Comparison of ENCODE assay signal across 11 cellular contexts in the genomic region with DNA sequence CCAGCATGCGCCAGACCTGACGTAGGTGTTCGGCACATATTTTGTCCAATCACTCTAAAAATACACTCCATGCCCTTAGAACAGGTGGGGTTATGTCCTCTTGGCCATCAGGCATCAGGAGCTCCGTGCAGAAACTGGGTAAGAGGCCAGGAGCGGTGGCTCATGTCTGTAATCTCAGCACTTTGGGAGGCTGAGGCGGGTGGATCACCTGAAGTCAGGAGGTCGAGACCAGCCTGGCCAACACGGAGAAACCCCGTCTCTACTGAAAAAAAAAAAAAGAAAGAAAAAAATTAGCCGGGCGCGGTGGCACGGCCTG. TPM values are rescaled to one million over a fixed set of nuclear protein-coding genes. Genes with fewer than 3 reads are reported as not detected.
DNase-seq lines count a peak whose midpoint lies in the region; ATAC-seq, FAIRE-seq and TF ChIP-seq lines count a peak whose summit lies in the region.
"Not testable (repeated sequence)": the region's sequence is repeated elsewhere in the genome, so short reads cannot be mapped to it uniquely, and the experiment has no call there.
"Had no signal": no experiment of that assay in that cellular context is flagged by ENCODE, and none has a peak within 500 bp of the region (broad histone marks: within the 10 kb centered on the region; RNA-seq: fewer than 3 reads in every experiment).

No MANE protein-coding gene starts in this region.

- POLR2A ChIA-PET in Panc1 (lab: Charles Lee): interaction anchor here (0.6 to 0.7 kb wide), 3 partner anchors 16 to 42 kb away, joined by 3 to 4 read pairs (median 3); no protein-coding TSS in a partner anchor
- POLR2A ChIA-PET in naive thymus-derived CD4-positive, alpha-beta T cell (lab: Charles Lee): interaction anchor here (0.5 to 3.5 kb wide), 13 partner anchors 8 to 1169 kb away, joined by 3 to 19 read pairs (median 4); partner anchors contain the start of genes ARFGAP3, CYB5R3, PHF5A and SMDT1

- not testable (repeated sequence) for H3K4me1 ChIP-seq in H9 (ENCODE audit: insufficient read depth, low read length)
- H3K4me1 ChIP-seq in Panc1 (ENCODE audit: control insufficient read depth, insufficient read depth, low read length) (peaks cover 26% of the 10 kb centered on the region), small intestine (ENCODE audit: control insufficient read depth in 2 of 2, insufficient read depth in 1 of 2, low read depth in 1 of 2, low read length in 1 of 2) (peaks cover 2 to 13% of the 10 kb centered on the region in 2 donors)
- peaks cover 28 to 33% of the 10 kb centered on the region in 2 donors for H3K4me1 ChIP-seq in naive thymus-derived CD4-positive, alpha-beta T cell (ENCODE audit: control insufficient read depth in 2 of 2, insufficient read depth in 2 of 2, low read length in 2 of 2)

- peaks cover 11% of the 10 kb centered on the region for H3K79me1 ChIP-seq in H9 (ENCODE audit: insufficient read depth, low read depth, low read length, poor library complexity, severe bottlenecking)

- not testable (repeated sequence) for H4K8ac ChIP-seq in H9 (replicated peaks; ENCODE audit: insufficient read length, low read depth, low read length)

- not testable (repeated sequence) for BruUV-seq in Panc1 (replicated peaks; lab: Mats Ljungman, UMichigan)

- peaks cover 38% of the 10 kb centered on the region in 2 experiments for H3K4me1 Mint-ChIP-seq in H9
- peaks cover 20% of the 10 kb centered on the region for H3K4me1 Mint-ChIP-seq in activated T-helper 17 cell treated with anti-CD3 and anti-CD28 coated beads, Interleukin-2, amount 50 U/mL, for 72 hours
- peaks cover 54% of the 10 kb centered on the region for H3K4me1 Mint-ChIP-seq in dendritic cell treated with granulocyte-macrophage colony-stimulating factor and Interleukin-4, amounts not matched to agents 40 ng/mL and 50 ng/mL, for 4 days (ENCODE audit: low read depth)
- H3K4me1 Mint-ChIP-seq in naive thymus-derived CD4-positive, alpha-beta T cell: peaks cover 33 to 53% (median 43%) of the 10 kb centered on the region in 7 donors

- not testable (repeated sequence) for H2BK20ac ChIP-seq in H9 (ENCODE audit: low read depth, low read length, poor library complexity, severe bottlenecking)

- H3K27ac ChIP-seq in 22Rv1: peak overlapping the region; percentile 98
- not testable (repeated sequence) for H3K27ac ChIP-seq in H9 (ENCODE audit: insufficient read length, low read depth, low read length)
- peak overlapping the region; percentile 82 for H3K27ac ChIP-seq in Panc1 (ENCODE audit: low read length)
- H3K27ac ChIP-seq in naive thymus-derived CD4-positive, alpha-beta T cell (ENCODE audit: low read depth, low read length): peak overlapping the region; percentile 91
- H3K27ac ChIP-seq in small intestine (ENCODE audit: low read depth in 1 of 2, low read length in 1 of 2): peak overlapping the region; percentile 90 to 93

- H4K91ac ChIP-seq in H9 (ENCODE audit: insufficient read length, low read depth, low read length): not testable (repeated sequence)

- H2BK5ac ChIP-seq in H9 (ENCODE audit: insufficient read length, low read length): not testable (repeated sequence)

- not testable (repeated sequence) for H2AFZ ChIP-seq in H9 (ENCODE audit: low read length)

- WGBS in H9 (ENCODE audit: extremely low coverage, insufficient read length, low lambda C conversion rate): no CpG with 5 or more reads among the region's 13 CpGs
- WGBS in small intestine, 3 donors: 4 to 9% (median 4%) methylated on average over 13 of the region's 13 CpGs

- not testable (repeated sequence) for FAIRE-seq in small intestine (lab: Jason Lieb, UNC)

- H2BK12ac ChIP-seq in H9 (ENCODE audit: insufficient read length, low read depth, low read length): not testable (repeated sequence)

- peaks cover 9 to 33% (median 24%) of the 10 kb centered on the region in 3 experiments; a peak in 6 of 7 replicates for H3K36me3 Mint-ChIP-seq in H9 (ENCODE audit: insufficient read depth in 1 of 3, low read depth in 3 of 3)
- peaks cover 45% of the 10 kb centered on the region for H3K36me3 Mint-ChIP-seq in activated T-helper 17 cell treated with anti-CD3 and anti-CD28 coated beads, Interleukin-2, amount 50 U/mL, for 72 hours (ENCODE audit: low read depth)
- H3K36me3 Mint-ChIP-seq in dendritic cell treated with granulocyte-macrophage colony-stimulating factor and Interleukin-4, amounts not matched to agents 40 ng/mL and 50 ng/mL, for 4 days (ENCODE audit: low read depth): peaks cover 62% of the 10 kb centered on the region
- peaks cover 0 to 16% (median 0%) of the 10 kb centered on the region in 5 donors for H3K36me3 Mint-ChIP-seq in naive thymus-derived CD4-positive, alpha-beta T cell

- DNase-seq in H9; Panc1 (ENCODE audit: low read depth, low spot score); left ventricle myocardium superior: not testable (repeated sequence)
- DNase-seq in naive thymus-derived CD4-positive, alpha-beta T cell: peak in 1 of 9 donors; percentile 30
- DNase-seq in small intestine: peak; percentile 42

- H3K9ac ChIP-seq in H9 (ENCODE audit: extremely low read depth, insufficient read length, low read length): not testable (repeated sequence)

- peak overlapping the region; percentile 42 for H3K4me2 ChIP-seq in H9 (ENCODE audit: insufficient read depth, insufficient read length, low read length)

- intact Hi-C loops in Panc1 (cut with micrococcal nuclease; ENCODE audit: unreplicated experiment); left ventricle myocardium superior (cut with micrococcal nuclease): not testable (repeated sequence)
- intact Hi-C loops in dendritic cell treated with granulocyte-macrophage colony-stimulating factor and Interleukin-4, amounts not matched to agents 40 ng/mL and 50 ng/mL, for 4 days (cut with micrococcal nuclease): loop anchor here (2.0 kb wide), 1 partner anchor 33 kb away; the partner anchor contains the start of gene CYB5R3
- intact Hi-C loops in naive thymus-derived CD4-positive, alpha-beta T cell (cut with micrococcal nuclease): loop anchor here (1.0 to 10.0 kb wide), 9 partner anchors 33 to 931 kb away; partner anchors contain the start of genes NDUFA6 (in 2 of the 2), ARFGAP3 (in 1 of the 2), CYB5R3 (in 1 of the 2) and SERHL2 (in 1 of the 2)

- H2AK5ac ChIP-seq in H9 (ENCODE audit: insufficient read length, low read length): not testable (repeated sequence)

- H3K27me3 Mint-ChIP-seq in H9 (ENCODE audit: low read depth); activated T-helper 17 cell treated with anti-CD3 and anti-CD28 coated beads, Interleukin-2, amount 50 U/mL, for 72 hours; dendritic cell treated with granulocyte-macrophage colony-stimulating factor and Interleukin-4, amounts not matched to agents 40 ng/mL and 50 ng/mL, for 4 days; naive thymus-derived CD4-positive, alpha-beta T cell: not testable (repeated sequence)

- not testable (repeated sequence) for H3K14ac ChIP-seq in H9 (ENCODE audit: insufficient read depth, low read length)

- H3K9me3 Mint-ChIP-seq in H9; activated T-helper 17 cell treated with anti-CD3 and anti-CD28 coated beads, Interleukin-2, amount 50 U/mL, for 72 hours; dendritic cell treated with granulocyte-macrophage colony-stimulating factor and Interleukin-4, amounts not matched to agents 40 ng/mL and 50 ng/mL, for 4 days; naive thymus-derived CD4-positive, alpha-beta T cell: not testable (repeated sequence)

- not testable (repeated sequence) for H3K27me3 ChIP-seq in H9 (ENCODE audit: insufficient read depth, low read length); Panc1 (ENCODE audit: control insufficient read depth, insufficient read depth, low read length); naive thymus-derived CD4-positive, alpha-beta T cell (ENCODE audit: control insufficient read depth in 2 of 2, insufficient read depth in 2 of 2, low read length in 2 of 2); small intestine (ENCODE audit: control insufficient read depth in 2 of 2, insufficient read depth in 2 of 2, low read length in 2 of 2)

- not testable (repeated sequence) for H2BK120ac ChIP-seq in H9 (ENCODE audit: low read depth, low read length, poor library complexity, severe bottlenecking)

- not testable (repeated sequence) for H2BK15ac ChIP-seq in H9 (ENCODE audit: low read depth, low read length)

- H3K23ac ChIP-seq in H9 (ENCODE audit: insufficient read length, low read depth, low read length): not testable (repeated sequence)

- not testable (repeated sequence) for H3K36me3 ChIP-seq in Panc1 (ENCODE audit: control insufficient read depth, insufficient read depth, low read length); naive thymus-derived CD4-positive, alpha-beta T cell (ENCODE audit: control insufficient read depth in 2 of 3, insufficient read depth in 3 of 3, low read length in 3 of 3); small intestine (ENCODE audit: control insufficient read depth in 2 of 2, insufficient read depth in 2 of 2, low read length in 2 of 2)

- not testable (repeated sequence) for TF ChIP-seq CTCF in 22Rv1 (IDR thresholded peaks at IDR 0.05); H9 (conservative IDR thresholded peaks at IDR 0.05); Panc1 (IDR thresholded peaks at IDR 0.05)

- CTCF ChIA-PET in Panc1 (lab: Charles Lee): interaction anchor here (0.6 kb wide), 1 partner anchor 166 kb away, joined by 3 read pairs; no protein-coding TSS in a partner anchor
- CTCF ChIA-PET in naive thymus-derived CD4-positive, alpha-beta T cell (lab: Charles Lee): interaction anchor here (0.7 kb wide), 1 partner anchor 241 kb away, joined by 3 read pairs; the partner anchor contains the start of gene ARFGAP3

- H3T11ph ChIP-seq in H9 (ENCODE audit: low read length): not testable (repeated sequence)

- H3K27ac Mint-ChIP-seq in H9: peak overlapping the region; percentile 100; a peak in 5 of 7 replicates
- peak overlapping the region; percentile 100 for H3K27ac Mint-ChIP-seq in activated T-helper 17 cell treated with anti-CD3 and anti-CD28 coated beads, Interleukin-2, amount 50 U/mL, for 72 hours
- H3K27ac Mint-ChIP-seq in dendritic cell treated with granulocyte-macrophage colony-stimulating factor and Interleukin-4, amounts not matched to agents 40 ng/mL and 50 ng/mL, for 4 days: peak overlapping the region; percentile 100
- peak overlapping the region; percentile 98 to 100 (median 100) for H3K27ac Mint-ChIP-seq in naive thymus-derived CD4-positive, alpha-beta T cell

- not testable (repeated sequence) for H3K23me2 ChIP-seq in H9 (ENCODE audit: insufficient read length, low read depth, low read length, poor library complexity, severe bottlenecking)

- H3K9me3 ChIP-seq in H9 (ENCODE audit: control insufficient read depth, low read depth, low read length); Panc1 (ENCODE audit: control insufficient read depth, insufficient read depth, low read depth, low read length); naive thymus-derived CD4-positive, alpha-beta T cell (ENCODE audit: control insufficient read depth in 2 of 3, low read length in 3 of 3); small intestine (ENCODE audit: control insufficient read depth, low read depth): not testable (repeated sequence)

- peak overlapping the region; percentile 93 to 94; a peak in 3 of 5 replicates for H3K4me3 Mint-ChIP-seq in H9
- H3K4me3 Mint-ChIP-seq in activated T-helper 17 cell treated with anti-CD3 and anti-CD28 coated beads, Interleukin-2, amount 50 U/mL, for 72 hours: peak overlapping the region; percentile 92
- peak overlapping the region; percentile 94 for H3K4me3 Mint-ChIP-seq in dendritic cell treated with granulocyte-macrophage colony-stimulating factor and Interleukin-4, amounts not matched to agents 40 ng/mL and 50 ng/mL, for 4 days
- H3K4me3 Mint-ChIP-seq in naive thymus-derived CD4-positive, alpha-beta T cell: peak overlapping the region; percentile 92 to 99 (median 94)

- H3K4me3 ChIP-seq in Panc1 (ENCODE audit: low read depth in 2 of 2, low read length in 2 of 2) (peak overlapping the region; percentile 18 to 45; a peak in 3 of 4 replicates), small intestine (ENCODE audit: low read depth in 1 of 2, low read length in 2 of 2) (peak overlapping the region in 1 of 2 donors; percentile 14)
- H3K4me3 ChIP-seq in naive thymus-derived CD4-positive, alpha-beta T cell (ENCODE audit: low read length): peak overlapping the region; percentile 91

- not testable (repeated sequence) for H3K18ac ChIP-seq in H9 (ENCODE audit: insufficient read length, low read depth, low read length)

- not testable (repeated sequence) for ATAC-seq in Panc1; naive thymus-derived CD4-positive, alpha-beta T cell
- peak; percentile 1 for ATAC-seq in activated T-helper 17 cell treated with anti-CD3 and anti-CD28 coated beads, Interleukin-2, amount 50 U/mL, for 72 hours (replicated peaks)
- peak; percentile 1 for ATAC-seq in left ventricle myocardium superior

- in situ Hi-C loops in Panc1 (cut with HindIII; ENCODE audit: low pct_unique_long_range_greater_than_20kb, low sequenced_read_pairs): not testable (repeated sequence)

- not testable (repeated sequence) for H3K56ac ChIP-seq in H9 (ENCODE audit: insufficient read length, low read depth, low read length)

- H3K4ac ChIP-seq in H9 (ENCODE audit: low read depth, low read length): not testable (repeated sequence)

- H4K5ac ChIP-seq in H9 (ENCODE audit: insufficient read length, low read depth, low read length): not testable (repeated sequence)

- peaks cover 26% of the 10 kb centered on the region for H3K79me2 ChIP-seq in H9 (ENCODE audit: insufficient read depth, low read length)

- not testable (repeated sequence) for H4K20me1 ChIP-seq in H9 (ENCODE audit: control insufficient read depth, insufficient read depth, insufficient read length)

RNA-seq across cellular contexts. Expression of gene POLDIP3, which starts 1.1 kb away (rescaled TPM):
- total RNA-seq in H9 (2021) (90.8 and 91.6 TPM in 2 replicates), Panc1 (2021; ENCODE audit: unreplicated experiment) (46.6 TPM), left ventricle myocardium superior (39.4 TPM)
- polyA plus RNA-seq in Panc1 (2012; ENCODE audit: insufficient read length): 51.8 TPM
- 10 to 100 TPM; 70.0 to 72.4 TPM for total RNA-seq in activated T-helper 17 cell treated with anti-CD3 and anti-CD28 coated beads, Interleukin-2, amount 50 U/mL, for 72 hours
- 10 to 100 TPM; 62.5 to 86.7 (median 75.2) TPM for total RNA-seq in naive thymus-derived CD4-positive, alpha-beta T cell
- polyA plus RNA-seq in naive thymus-derived CD4-positive, alpha-beta T cell: 100 to 1,000 TPM in 1 of 2 donors, 10 to 100 TPM in 1; 60.7 to 109 TPM
- 10 to 100 TPM; 23.5 to 37.4 (median 27.3) TPM for polyA plus RNA-seq in small intestine

RNA-seq across cellular contexts. Expression of gene ATP5MGL, which starts 24.6 kb away (rescaled TPM):
- total RNA-seq in H9 (2021) (0.48 and 0.68 TPM in 2 replicates), Panc1 (2021; ENCODE audit: unreplicated experiment) (0.23 TPM), left ventricle myocardium superior (0.55 TPM)
- polyA plus RNA-seq in Panc1 (2012; ENCODE audit: insufficient read length): 0.30 TPM
- 1 to 10 TPM in 1 of 2 donors, under 1 TPM in 1; 0.45 to 1.1 TPM for total RNA-seq in activated T-helper 17 cell treated with anti-CD3 and anti-CD28 coated beads, Interleukin-2, amount 50 U/mL, for 72 hours
- total RNA-seq in naive thymus-derived CD4-positive, alpha-beta T cell: 1 to 10 TPM; 1.1 to 5.0 (median 1.5) TPM
- under 1 TPM; 0.35 to 0.45 TPM for polyA plus RNA-seq in naive thymus-derived CD4-positive, alpha-beta T cell
- polyA plus RNA-seq in small intestine: under 1 TPM in 1 of 3 donors, not detected in 2; 0.10 TPM
- total RNA-seq: G401, kidney epithelial cell, RPMI7951 had no signal

RNA-seq across cellular contexts. Expression of gene CYB5R3, which starts 33.4 kb away (rescaled TPM):
- 97.4 and 99.7 TPM in 2 replicates for total RNA-seq in H9 (2021)
- total RNA-seq in Panc1 (2021; ENCODE audit: unreplicated experiment): 102 TPM
- 194 TPM for polyA plus RNA-seq in Panc1 (2012; ENCODE audit: insufficient read length)
- total RNA-seq in activated T-helper 17 cell treated with anti-CD3 and anti-CD28 coated beads, Interleukin-2, amount 50 U/mL, for 72 hours: 10 to 100 TPM; 55.5 to 86.1 TPM
- 283 TPM for total RNA-seq in left ventricle myocardium superior
- total RNA-seq in naive thymus-derived CD4-positive, alpha-beta T cell: 10 to 100 TPM; 34.3 to 70.6 (median 42.3) TPM
- 10 to 100 TPM; 38.8 to 74.1 TPM for polyA plus RNA-seq in naive thymus-derived CD4-positive, alpha-beta T cell
- polyA plus RNA-seq in small intestine: 100 to 1,000 TPM in 2 of 3 donors, 10 to 100 TPM in 1; 70.0 to 136 (median 101) TPM
